Comparison of ENCODE assay signal across 21 cellular contexts in the genomic region with DNA sequence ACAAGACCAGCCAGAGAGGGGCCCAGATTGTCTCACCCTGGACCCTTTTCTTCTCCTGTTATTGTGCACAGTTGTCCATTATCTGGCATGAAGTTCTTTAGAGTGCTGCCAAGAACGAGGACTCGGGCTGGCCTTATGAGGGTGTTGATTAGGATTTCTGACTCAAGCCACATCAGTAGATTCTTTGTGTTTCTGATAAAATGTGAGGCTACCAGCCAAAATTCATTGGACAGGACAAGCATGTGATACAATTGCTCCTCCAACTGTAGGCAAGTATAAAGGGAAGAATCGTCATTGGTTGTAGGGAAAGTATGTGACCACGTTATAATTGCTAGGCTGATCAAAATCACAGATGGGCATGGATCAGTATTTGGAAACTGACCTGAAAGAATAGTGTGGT.
"Had no signal": no experiment of that assay in that cellular context is flagged by ENCODE, and none has a peak within 500 bp of the region (broad histone marks: within the 10 kb centered on the region; RNA-seq: fewer than 3 reads in every experiment).

No MANE protein-coding gene starts in this region.

- H3K36me3 Mint-ChIP-seq: naive thymus-derived CD8-positive, alpha-beta T cell had no signal

- H3K27ac ChIP-seq: esophagus squamous epithelium, psoas muscle, thyroid gland, vagina had no signal

- H3K27me3 ChIP-seq: thyroid gland, vagina had no signal

- H3K27me3 Mint-ChIP-seq: stimulated activated naive CD8-positive, alpha-beta T cell treated with anti-CD3 and anti-CD28 coated beads, Interleukin-15, amount 100 ng/mL, for 72 hours had no signal

- H3K4me3 Mint-ChIP-seq: effector memory CD8-positive, alpha-beta T cell; naive thymus-derived CD8-positive, alpha-beta T cell; nephron progenitor cell; stimulated activated naive CD8-positive, alpha-beta T cell treated with anti-CD3 and anti-CD28 coated beads, Interleukin-15, amount 100 ng/mL, for 72 hours had no signal

- ATAC-seq: effector memory CD8-positive, alpha-beta T cell; naive thymus-derived CD8-positive, alpha-beta T cell; psoas muscle; sciatic nerve; stimulated activated naive CD8-positive, alpha-beta T cell treated with anti-CD3 and anti-CD28 coated beads, Interleukin-15, amount 100 ng/mL, for 72 hours had no signal

- H3K4me1 Mint-ChIP-seq: naive thymus-derived CD8-positive, alpha-beta T cell; nephron progenitor cell; stimulated activated naive CD8-positive, alpha-beta T cell treated with anti-CD3 and anti-CD28 coated beads, Interleukin-15, amount 100 ng/mL, for 72 hours had no signal

- H3K4me3 ChIP-seq: esophagus squamous epithelium, psoas muscle, smooth muscle cell, thyroid gland, vagina had no signal

- H3K9me3 Mint-ChIP-seq: effector memory CD8-positive, alpha-beta T cell; naive thymus-derived CD8-positive, alpha-beta T cell; nephron progenitor cell; stimulated activated naive CD8-positive, alpha-beta T cell treated with anti-CD3 and anti-CD28 coated beads, Interleukin-15, amount 100 ng/mL, for 72 hours had no signal

- H3K4me1 ChIP-seq: esophagus squamous epithelium, psoas muscle, thyroid gland, vagina had no signal

- H3K27ac Mint-ChIP-seq: effector memory CD8-positive, alpha-beta T cell; nephron progenitor cell; stimulated activated naive CD8-positive, alpha-beta T cell treated with anti-CD3 and anti-CD28 coated beads, Interleukin-15, amount 100 ng/mL, for 72 hours had no signal

- H3K36me3 ChIP-seq: esophagus squamous epithelium, thyroid gland, vagina had no signal

- DNase-seq: cortex of kidney; effector memory CD8-positive, alpha-beta T cell; erythroblast; esophagus squamous epithelium; foreskin melanocyte; mesendoderm; naive thymus-derived CD8-positive, alpha-beta T cell; nephron progenitor cell; psoas muscle; retina; stimulated activated CD4-positive, alpha-beta T cell treated with anti-CD3 and anti-CD28 coated beads, Interleukin-12 subunit alpha, Interleukin-12 subunit beta, amount 100 ng/mL, for 4 hours; stimulated activated CD4-positive, alpha-beta T cell treated with anti-CD3 and anti-CD28 coated beads, Interleukin-1b, Interleukin-23, amount 100 ng/mL, for 48 hours; stimulated activated CD4-positive, alpha-beta T cell treated with anti-CD3 and anti-CD28 coated beads, Interleukin-4, amount 100 ng/mL, for 1 hour; stimulated activated CD8-positive, alpha-beta memory T cell treated with anti-CD3 and anti-CD28 coated beads, Interleukin-4, amount 100 ng/mL, for 48 hours; stimulated activated naive CD4-positive, alpha-beta T cell; stimulated activated naive CD8-positive, alpha-beta T cell treated with anti-CD3 and anti-CD28 coated beads, Interleukin-15, amount 100 ng/mL, for 72 hours; thyroid gland; trophoblast cell had no signal

- H3K9me3 ChIP-seq: esophagus squamous epithelium, psoas muscle, thyroid gland, vagina had no signal
